ENCODE assay signal across 14 cellular contexts in the genomic region with DNA sequence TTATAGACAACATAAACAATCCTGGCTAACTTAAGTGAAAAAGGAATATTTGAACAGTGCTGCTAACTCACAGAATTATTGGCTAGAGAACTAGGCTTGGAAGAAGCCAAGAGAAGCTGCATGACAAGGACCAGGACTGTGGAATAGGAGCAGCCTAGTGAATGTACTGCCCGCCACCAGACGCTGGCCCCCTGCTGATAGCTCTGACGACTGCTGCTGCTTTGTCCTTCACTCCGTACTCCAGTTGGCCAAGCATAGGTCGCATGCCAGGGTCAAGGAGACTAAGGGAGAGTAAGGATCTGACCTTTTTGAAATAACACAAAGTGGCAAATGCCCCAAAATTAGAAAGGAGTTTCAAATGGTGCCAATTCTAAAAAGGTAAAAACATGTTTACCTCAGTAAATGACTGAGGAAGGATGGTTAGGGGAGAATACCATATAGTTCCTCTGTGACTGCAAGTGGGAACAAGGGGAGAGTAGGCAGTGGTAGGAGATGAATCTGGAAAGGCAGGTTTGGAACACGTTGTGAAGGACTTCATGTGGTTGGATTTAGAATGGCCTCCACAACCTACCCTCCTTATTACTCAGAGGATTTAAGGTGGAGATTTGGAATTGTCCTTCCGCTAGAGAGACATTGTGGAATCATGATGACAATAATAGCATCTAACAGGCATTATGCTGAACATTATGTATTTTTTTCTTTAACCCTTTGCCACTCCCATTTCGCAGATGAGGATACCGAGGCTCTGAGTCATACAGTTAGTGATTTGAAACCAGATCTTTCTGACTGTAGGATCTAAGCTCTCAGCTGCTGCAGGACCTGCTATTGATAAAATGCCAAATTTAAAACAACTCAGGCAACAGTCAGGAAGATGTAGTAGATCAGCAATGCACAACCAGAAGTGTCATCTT. TPM values are rescaled to one million over a fixed set of nuclear protein-coding genes. Genes with fewer than 3 reads are reported as not detected.
A peak's percentile ranks its signal among the peaks of the same experiment; 100 is the strongest.
DNase-seq lines count a peak whose midpoint lies in the region; TF ChIP-seq lines count a peak whose summit lies in the region.
"Had no signal": no experiment of that assay in that cellular context is flagged by ENCODE, and none has a peak within 500 bp of the region (broad histone marks: within the 10 kb centered on the region; RNA-seq: fewer than 3 reads in every experiment).

No MANE protein-coding gene starts in this region.

- H3K9me3 Mint-ChIP-seq in HFFc6 = no peaks in the 10 kb centered on the region

- 50 to 51% methylated on average over 7 to 9 of the region's 9 CpGs for WGBS in ectodermal cell, 2 experiments

- peaks cover 69% of the 10 kb centered on the region for H3K4me1 Mint-ChIP-seq in HFFc6 (ENCODE audit: low read depth)

- no peak overlapping the region for H3K4me3 ChIP-seq in ectodermal cell (ENCODE audit: insufficient read depth, low read depth, low read length)
- H3K4me3 ChIP-seq: colonic mucosa, esophagus squamous epithelium, pancreas had no signal

- peak overlapping the region; percentile 7 for H3K4me3 Mint-ChIP-seq in HFFc6
- H3K4me3 Mint-ChIP-seq: activated naive CD8-positive, alpha-beta T cell had no signal

- peak overlapping the region; percentile 69 for H3K27ac Mint-ChIP-seq in HFFc6
- H3K27ac Mint-ChIP-seq: activated naive CD8-positive, alpha-beta T cell had no signal

- peak overlapping the region; percentile 6 for H3K27ac ChIP-seq in ectodermal cell (ENCODE audit: insufficient read depth, low read depth, low read length, poor library complexity, severe bottlenecking)
- H3K27ac ChIP-seq: colonic mucosa, esophagus squamous epithelium, pancreas had no signal

- no peak for TF ChIP-seq CTCF in HFFc6 (IDR thresholded peaks at IDR 0.05)

- H3K9me3 ChIP-seq in ectodermal cell (ENCODE audit: control insufficient read depth, low read length) = no peaks in the 10 kb centered on the region
- H3K9me3 ChIP-seq: colonic mucosa, esophagus squamous epithelium, pancreas had no signal

- peaks cover 57% of the 10 kb centered on the region for H3K36me3 Mint-ChIP-seq in HFFc6 (ENCODE audit: low read depth)

- no peaks in the 10 kb centered on the region for H3K27me3 ChIP-seq in ectodermal cell (ENCODE audit: control insufficient read depth, insufficient read depth, low read length, poor library complexity, severe bottlenecking)
- H3K27me3 ChIP-seq: colonic mucosa, esophagus squamous epithelium, pancreas had no signal

- no peaks in the 10 kb centered on the region for H3K27me3 Mint-ChIP-seq in HFFc6 (ENCODE audit: insufficient read depth)
- H3K27me3 Mint-ChIP-seq: activated naive CD8-positive, alpha-beta T cell had no signal

- DNase-seq in EH (ENCODE audit: low read depth) (peak; percentile 63), HFFc6 (peak; percentile 41), iPS-NIHi7 (ENCODE audit: extremely low spot score) (peak; percentile 74), NK-92 (lab: John Stamatoyannopoulos, UW; ENCODE audit: unreplicated experiment) (no peak), NCI-H1436 treated with DMSO at 0.1 percent for 48 hours (lab: John Stamatoyannopoulos, UW) (no peak), cerebellum (ENCODE audit: low spot score) (no peak)
- DNase-seq in activated T-cell treated with anti-CD3 and anti-CD28 coated beads, Interleukin-2, amount 50 U/mL, for 48 hours = no peak
- DNase-seq: activated CD4-positive, CD25-positive, alpha-beta regulatory T cell treated with anti-CD3 and anti-CD28 coated beads, Interleukin-2, amount 50 U/mL, for 72 hours; colonic mucosa; esophagus squamous epithelium; NCI-H446; pancreas had no signal

- H3K4me1 ChIP-seq in ectodermal cell (ENCODE audit: control insufficient read depth, insufficient read depth, low read length) = no peaks in the 10 kb centered on the region

- no peaks in the 10 kb centered on the region for H3K36me3 ChIP-seq in ectodermal cell (ENCODE audit: control insufficient read depth, insufficient read depth, low read length)
- H3K36me3 ChIP-seq: colonic mucosa had no signal

RNA-seq across cellular contexts. Expression of a gene that starts 19.5 kb away (rescaled TPM):
- 10 to 100 TPM; 37.7 to 51.0 (median 43.5) TPM for total RNA-seq in HFFc6 (2021; fragmentation: NEBNext Ultra II Directional; extraction: Animal tissue kit (Norgen Biotek cat#: 25700))
- 45.5 TPM for polyA plus RNA-seq in ectodermal cell (2013, experiment 1 of 4)
- polyA plus RNA-seq in ectodermal cell (2013, experiment 2 of 4) = 43.8 TPM
- polyA plus RNA-seq in ectodermal cell (2013, experiment 3 of 4) = 45.4 TPM
- polyA plus RNA-seq in ectodermal cell (2013, experiment 4 of 4) = 44.9 TPM
- total RNA-seq in cerebellum = 52.3 TPM

RNA-seq across cellular contexts. Expression of a gene that starts 19.8 kb away (rescaled TPM):
- total RNA-seq in HFFc6 (2021; fragmentation: NEBNext Ultra II Directional; extraction: Animal tissue kit (Norgen Biotek cat#: 25700)) = 10 to 100 TPM; 43.2 to 55.8 (median 54.0) TPM
- 9.5 TPM for polyA plus RNA-seq in ectodermal cell (2013, experiment 1 of 4)
- polyA plus RNA-seq in ectodermal cell (2013, experiment 2 of 4) = 10.1 TPM
- 6.5 TPM for polyA plus RNA-seq in ectodermal cell (2013, experiment 3 of 4)
- polyA plus RNA-seq in ectodermal cell (2013, experiment 4 of 4) = 8.3 TPM
- 52.5 TPM for total RNA-seq in cerebellum

Comparison
In these comparisons a context has a peak if more than half of its experiments do, and no peak if none do; other contexts are left out.
1. DNase-seq: peak in EH (single experiment), HFFc6 (single experiment) and iPS-NIHi7 (single experiment); none in NK-92 (single experiment), NCI-H1436 treated with DMSO at 0.1 percent for 48 hours (single experiment), cerebellum (single experiment) and activated T-cell treated with anti-CD3 and anti-CD28 coated beads, Interleukin-2, amount 50 U/mL, for 48 hours (0 of 2).